Comparison of ENCODE assay signal across 17 cellular contexts in genomic region chr2:36615214-36615613, GRCh38. TPM values are rescaled to one million over a fixed set of nuclear protein-coding genes. Genes with fewer than 3 reads are reported as not detected.
DNase-seq lines count a peak whose midpoint lies in the region; ATAC-seq and TF ChIP-seq lines count a peak whose summit lies in the region.
"Had no signal": no experiment of that assay in that cellular context is flagged by ENCODE, and none has a peak within 500 bp of the region (broad histone marks: within the 10 kb centered on the region; RNA-seq: fewer than 3 reads in every experiment).

No MANE protein-coding gene starts in this region.

- no peak overlapping the region for H3K9ac ChIP-seq in endodermal cell (ENCODE audit: extremely low read depth, low read length, poor library complexity, severe bottlenecking)
- H3K9ac ChIP-seq: BLaER1 treated with 17β-estradiol and CSF1 and Interleukin-3, amounts not matched to agents 10 nM and 100 nM had no signal

- no peak for TF ChIP-seq CTCF in Caco-2 (IDR thresholded peaks at IDR 0.05; ENCODE audit: insufficient read depth in 1 of 2, low read depth in 1 of 2, low read length in 1 of 2, severe bottlenecking in 1 of 2, unreplicated experiment in 1 of 2)
- no peak for TF ChIP-seq CTCF in endodermal cell (conservative IDR thresholded peaks at IDR 0.05)
- no peak for TF ChIP-seq CTCF in mesothelial cell of epicardium (IDR thresholded peaks at IDR 0.05; ENCODE audit: unreplicated experiment)

- H3K4me1 Mint-ChIP-seq in Caco-2 (ENCODE audit: low read depth, unreplicated experiment) (peaks cover 24% of the 10 kb centered on the region), endodermal cell (peaks cover 8% of the 10 kb centered on the region), mesothelial cell of epicardium (peaks cover 67% of the 10 kb centered on the region), immature natural killer cell (no peaks in the 10 kb centered on the region)

- peak overlapping the region; percentile 65 for H3K27ac Mint-ChIP-seq in Caco-2 (ENCODE audit: unreplicated experiment)
- H3K27ac Mint-ChIP-seq in endodermal cell = no peak overlapping the region
- H3K27ac Mint-ChIP-seq in mesothelial cell of epicardium = peak overlapping the region; percentile 84
- no peak overlapping the region for H3K27ac Mint-ChIP-seq in immature natural killer cell
- H3K27ac Mint-ChIP-seq: activated naive CD4-positive, alpha-beta T cell treated with anti-CD3 and anti-CD28 coated beads for 36 hours had no signal

- H3K36me3 Mint-ChIP-seq in Caco-2 (ENCODE audit: insufficient read depth, unreplicated experiment) (no peaks in the 10 kb centered on the region), endodermal cell (ENCODE audit: low read depth) (no peaks in the 10 kb centered on the region), mesothelial cell of epicardium (no peaks in the 10 kb centered on the region), immature natural killer cell (no peaks in the 10 kb centered on the region)

- H3K27me3 Mint-ChIP-seq in Caco-2 (ENCODE audit: insufficient read depth, unreplicated experiment) (no peaks in the 10 kb centered on the region), endodermal cell (ENCODE audit: insufficient read depth) (peaks cover 1% of the 10 kb centered on the region), mesothelial cell of epicardium (ENCODE audit: low read depth) (no peaks in the 10 kb centered on the region), immature natural killer cell (ENCODE audit: low read depth in 3 of 3) (peaks cover 0 to 11% (median 0%) of the 10 kb centered on the region in 3 donors)

- WGBS in endodermal cell (ENCODE audit: insufficient coverage in 1 of 2, insufficient read length in 1 of 2), 2 experiments = 78 to 86% methylated on average over 6 of the region's 6 CpGs

- no peak overlapping the region for H3K4me3 ChIP-seq in Caco-2 (ENCODE audit: low read depth, low read length)
- no peak overlapping the region for H3K4me3 ChIP-seq in endodermal cell (ENCODE audit: low read length)
- H3K4me3 ChIP-seq: BLaER1 treated with 17β-estradiol and CSF1 and Interleukin-3, amounts not matched to agents 10 nM and 100 nM; HAP-1; prostate gland; upper lobe of right lung had no signal

- H3K27ac ChIP-seq in endodermal cell (ENCODE audit: low read depth, low read length) = no peak overlapping the region
- H3K27ac ChIP-seq: BLaER1 treated with 17β-estradiol and CSF1 and Interleukin-3, amounts not matched to agents 10 nM and 100 nM; prostate gland; upper lobe of right lung; WERI-Rb-1 had no signal

- intact Hi-C loops in Caco-2 (cut with micrococcal nuclease; ENCODE audit: unreplicated experiment) = no loop called here

- peaks cover 22% of the 10 kb centered on the region for H3K4me1 ChIP-seq in Caco-2
- no peaks in the 10 kb centered on the region for H3K4me1 ChIP-seq in endodermal cell (ENCODE audit: control insufficient read depth, insufficient read depth, low read length)
- H3K4me1 ChIP-seq: BLaER1 treated with 17β-estradiol and CSF1 and Interleukin-3, amounts not matched to agents 10 nM and 100 nM; prostate gland; upper lobe of right lung had no signal

- H3K4me3 Mint-ChIP-seq in Caco-2 (ENCODE audit: unreplicated experiment) (no peak overlapping the region), endodermal cell (no peak overlapping the region), mesothelial cell of epicardium (no peak overlapping the region), immature natural killer cell (no peak overlapping the region)
- H3K4me3 Mint-ChIP-seq: activated naive CD4-positive, alpha-beta T cell treated with anti-CD3 and anti-CD28 coated beads for 36 hours had no signal

- H3K9me3 Mint-ChIP-seq in Caco-2 (ENCODE audit: unreplicated experiment) (no peaks in the 10 kb centered on the region), endodermal cell (no peaks in the 10 kb centered on the region), mesothelial cell of epicardium (no peaks in the 10 kb centered on the region), immature natural killer cell (no peaks in the 10 kb centered on the region)
- H3K9me3 Mint-ChIP-seq: activated naive CD4-positive, alpha-beta T cell treated with anti-CD3 and anti-CD28 coated beads for 36 hours had no signal

- H3K9me3 ChIP-seq in Caco-2 = no peaks in the 10 kb centered on the region
- H3K9me3 ChIP-seq in endodermal cell (ENCODE audit: control insufficient read depth, low read length) = no peaks in the 10 kb centered on the region
- H3K9me3 ChIP-seq: BLaER1 treated with 17β-estradiol and CSF1 and Interleukin-3, amounts not matched to agents 10 nM and 100 nM; HAP-1; prostate gland; upper lobe of right lung had no signal

- no peak for DNase-seq in Caco-2
- peak; percentile 24 for DNase-seq in NCI-H69 (lab: John Stamatoyannopoulos, UW)
- DNase-seq in endodermal cell = peak; percentile 56
- DNase-seq in mesothelial cell of epicardium (ENCODE audit: low spot score in 2 of 2, unreplicated experiment in 2 of 2) = no peak
- no peak for DNase-seq in SKM-1 treated with dmso at 0.1 percent for 144 hours (lab: John Stamatoyannopoulos, UW; ENCODE audit: unreplicated experiment)
- no peak for DNase-seq in immature natural killer cell
- DNase-seq: activated naive CD4-positive, alpha-beta T cell treated with anti-CD3 and anti-CD28 coated beads for 36 hours; cerebellar nuclear complex; MM.1S; NCI-H2107; upper lobe of right lung; WERI-Rb-1 had no signal

- H3K27me3 ChIP-seq in Caco-2 (replicated peaks; ENCODE audit: control insufficient read depth, insufficient read depth, low read length) (no peaks in the 10 kb centered on the region), endodermal cell (ENCODE audit: control insufficient read depth, insufficient read depth, low read length, poor library complexity, severe bottlenecking) (peaks cover 9% of the 10 kb centered on the region)
- H3K27me3 ChIP-seq: BLaER1 treated with 17β-estradiol and CSF1 and Interleukin-3, amounts not matched to agents 10 nM and 100 nM; upper lobe of right lung had no signal

- H3K36me3 ChIP-seq in Caco-2 (ENCODE audit: control insufficient read depth, insufficient read depth, low read length) = no peaks in the 10 kb centered on the region
- H3K36me3 ChIP-seq in endodermal cell (ENCODE audit: control insufficient read depth, insufficient read depth, low read length) = no peaks in the 10 kb centered on the region
- H3K36me3 ChIP-seq: BLaER1 treated with 17β-estradiol and CSF1 and Interleukin-3, amounts not matched to agents 10 nM and 100 nM; HAP-1; prostate gland; upper lobe of right lung; WERI-Rb-1 had no signal

- ATAC-seq in GM21381 (IDR thresholded peaks at IDR 0.05; ENCODE audit: unreplicated experiment) (no peak), GM21367 (IDR thresholded peaks at IDR 0.05; ENCODE audit: unreplicated experiment) (no peak)
- ATAC-seq: upper lobe of right lung had no signal

- POLR2A ChIA-PET in Caco-2 (lab: Charles Lee) = no interaction called here

- BruUV-seq in Caco-2 (replicated peaks; lab: Mats Ljungman, UMichigan) = no TSS peak

- CTCF ChIA-PET in Caco-2 (lab: Charles Lee) = no interaction called here

RNA-seq across cellular contexts. Expression of gene FEZ2, which starts 17.2 kb away (rescaled TPM):
- total RNA-seq in Caco-2 (2022) = 50.5 and 55.8 TPM in 2 replicates
- total RNA-seq in endodermal cell = 10 to 100 TPM; 30.0 to 37.3 TPM
- polyA plus RNA-seq in endodermal cell (2013, experiment 1 of 2) = 46.2 TPM
- polyA plus RNA-seq in endodermal cell (2013, experiment 2 of 2) = 44.9 TPM
- total RNA-seq in mesothelial cell of epicardium = 60.4 to 64.6 TPM (median 64.5 TPM) in 3 replicates
- polyA plus RNA-seq in immature natural killer cell = 1 to 10 TPM; 2.5 to 6.8 (median 2.8) TPM

Comparison
In these comparisons a context has a peak if more than half of its experiments do, and no peak if none do; other contexts are left out.
1. DNase-seq: peak in NCI-H69 (single experiment) and endodermal cell (single experiment); none in Caco-2 (0 of 2), mesothelial cell of epicardium (0 of 2), SKM-1 treated with dmso at 0.1 percent for 144 hours (single experiment) and immature natural killer cell (0 of 3).
2. H3K27ac Mint-ChIP-seq: peak in Caco-2 (single experiment) and mesothelial cell of epicardium (single experiment); none in endodermal cell (single experiment) and immature natural killer cell (0 of 6).